18 cellular contexts compared by ENCODE assay signal in genomic region chr3:6326760-6327159, GRCh38.
DNase-seq lines count a peak whose midpoint lies in the region; ATAC-seq and TF ChIP-seq lines count a peak whose summit lies in the region.
"Had no signal": no experiment of that assay in that cellular context is flagged by ENCODE, and none has a peak within 500 bp of the region (broad histone marks: within the 10 kb centered on the region; RNA-seq: fewer than 3 reads in every experiment).

No MANE protein-coding gene starts in this region.

- no peak for DNase-seq in MCF 10A (ENCODE audit: unreplicated experiment)
- no peak for DNase-seq in breast epithelium (ENCODE audit: low spot score in 2 of 2)
- DNase-seq in NCI-H128 (lab: John Stamatoyannopoulos, UW; ENCODE audit: unreplicated experiment): peak; percentile 17
- peak; percentile 9 for DNase-seq in SW480 (ENCODE audit: low spot score)
- DNase-seq in trophoblast cell: peak; percentile 15 to 36
- no peak for DNase-seq in T-helper 2 cell treated with Interferon-gamma antibody and Interleukin-4, amounts not matched to agents 5 μg/mL and 100 μg/mL, for 36 hours (ENCODE audit: low spot score)
- DNase-seq: ACHN; CD4-positive, CD25-positive, alpha-beta regulatory T cell; DMS79 treated with DMSO at 0.1 percent for 48 hours; KG1; NCI-H1930; NCI-H774; PC-9; T-helper 9 cell had no signal

- peak overlapping the region; percentile 3 for H3K27ac Mint-ChIP-seq in MCF 10A (ENCODE audit: low read depth, unreplicated experiment)
- H3K27ac Mint-ChIP-seq in T-helper 2 cell treated with Interferon-gamma antibody and Interleukin-4, amounts not matched to agents 5 μg/mL and 100 μg/mL, for 36 hours: no peak overlapping the region
- H3K27ac Mint-ChIP-seq: B cell; CD4-positive, CD25-positive, alpha-beta regulatory T cell had no signal

- H3K27me3 Mint-ChIP-seq in MCF 10A (ENCODE audit: insufficient read depth, unreplicated experiment): no peaks in the 10 kb centered on the region
- no peaks in the 10 kb centered on the region for H3K27me3 Mint-ChIP-seq in T-helper 2 cell treated with Interferon-gamma antibody and Interleukin-4, amounts not matched to agents 5 μg/mL and 100 μg/mL, for 36 hours (ENCODE audit: low read depth)
- H3K27me3 Mint-ChIP-seq: B cell; CD4-positive, CD25-positive, alpha-beta regulatory T cell had no signal

- H2AFZ ChIP-seq in trophoblast cell (ENCODE audit: insufficient read depth, low read length, poor library complexity): no peak overlapping the region
- H2AFZ ChIP-seq: PC-9 had no signal

- H3K23ac ChIP-seq in trophoblast cell (ENCODE audit: low read length): no peak overlapping the region

- no peak overlapping the region for H2BK120ac ChIP-seq in trophoblast cell (ENCODE audit: insufficient read depth, low read length, poor library complexity)

- TF ChIP-seq CTCF in MCF 10A (IDR thresholded peaks at IDR 0.05; ENCODE audit: unreplicated experiment): no peak
- no peak for TF ChIP-seq CTCF in breast epithelium (IDR thresholded peaks at IDR 0.05)

- no peak overlapping the region for H3K4me2 ChIP-seq in trophoblast cell (ENCODE audit: low read length)
- H3K4me2 ChIP-seq: PC-9 had no signal

- H3K36me3 Mint-ChIP-seq in MCF 10A (ENCODE audit: insufficient read depth, unreplicated experiment): no peaks in the 10 kb centered on the region
- H3K36me3 Mint-ChIP-seq in T-helper 2 cell treated with Interferon-gamma antibody and Interleukin-4, amounts not matched to agents 5 μg/mL and 100 μg/mL, for 36 hours (ENCODE audit: low read depth): no peaks in the 10 kb centered on the region
- H3K36me3 Mint-ChIP-seq: CD4-positive, CD25-positive, alpha-beta regulatory T cell had no signal

- H3K36me3 ChIP-seq in breast epithelium (no peaks in the 10 kb centered on the region), trophoblast cell (ENCODE audit: control insufficient read depth in 1 of 2, insufficient read depth in 2 of 2, low read length in 2 of 2) (no peaks in the 10 kb centered on the region)

- intact Hi-C loops in MCF 10A (cut with micrococcal nuclease) (no loop called here), breast epithelium (cut with DNase I; ENCODE audit: low total_unique reads) (no loop called here)

- no peaks in the 10 kb centered on the region for H3K9me3 Mint-ChIP-seq in MCF 10A (ENCODE audit: unreplicated experiment)
- peaks cover 22% of the 10 kb centered on the region for H3K9me3 Mint-ChIP-seq in T-helper 2 cell treated with Interferon-gamma antibody and Interleukin-4, amounts not matched to agents 5 μg/mL and 100 μg/mL, for 36 hours

- no peaks in the 10 kb centered on the region for H3K79me1 ChIP-seq in trophoblast cell (ENCODE audit: low read length)

- no peak overlapping the region for H2BK5ac ChIP-seq in trophoblast cell (ENCODE audit: low read depth, low read length, poor library complexity)

- H3K27ac ChIP-seq in breast epithelium (no peak overlapping the region), trophoblast cell (ENCODE audit: low read depth, low read length) (no peak overlapping the region)
- H3K27ac ChIP-seq: PC-9 had no signal

- H3K4me3 Mint-ChIP-seq in MCF 10A (ENCODE audit: unreplicated experiment): no peak overlapping the region
- no peak overlapping the region for H3K4me3 Mint-ChIP-seq in T-helper 2 cell treated with Interferon-gamma antibody and Interleukin-4, amounts not matched to agents 5 μg/mL and 100 μg/mL, for 36 hours
- H3K4me3 Mint-ChIP-seq: B cell; CD4-positive, CD25-positive, alpha-beta regulatory T cell had no signal

- BruUV-seq in MCF 10A (replicated peaks; lab: Mats Ljungman, UMichigan): no TSS peak

- TF ChIP-seq POLR2A in breast epithelium (IDR thresholded peaks at IDR 0.05): no peak

- no peak overlapping the region for H3K18ac ChIP-seq in trophoblast cell (ENCODE audit: low read length)

- no peak for ATAC-seq in GM21367 (IDR thresholded peaks at IDR 0.05; ENCODE audit: unreplicated experiment)
- no peak for ATAC-seq in GM21381 (IDR thresholded peaks at IDR 0.05; ENCODE audit: unreplicated experiment)
- ATAC-seq: HepG2 had no signal

- H2BK12ac ChIP-seq in trophoblast cell (ENCODE audit: low read length): no peak overlapping the region

- H2AK5ac ChIP-seq in trophoblast cell (ENCODE audit: low read length): no peak overlapping the region

- no peak overlapping the region for H3K14ac ChIP-seq in trophoblast cell (ENCODE audit: low read length)

- POLR2A ChIA-PET in MCF 10A (lab: Yijun Ruan, JAX): interaction anchor here (0.5 kb wide), 1 partner anchor 57 kb away, joined by 3 read pairs; no protein-coding TSS in a partner anchor

- CTCF ChIA-PET in MCF 10A (lab: Yijun Ruan, JAX): no interaction called here

- no peak overlapping the region for H4K91ac ChIP-seq in trophoblast cell (ENCODE audit: low read depth, low read length)

- no peaks in the 10 kb centered on the region for H3K27me3 ChIP-seq in breast epithelium
- H3K27me3 ChIP-seq in trophoblast cell (ENCODE audit: insufficient read depth, low read length): no peaks in the 10 kb centered on the region

- H3K9me3 ChIP-seq in breast epithelium (peaks cover 6 to 7% of the 10 kb centered on the region in 2 donors), trophoblast cell (ENCODE audit: insufficient read depth, low read depth, low read length) (no peaks in the 10 kb centered on the region)

- no peak overlapping the region for H3K4ac ChIP-seq in trophoblast cell (ENCODE audit: low read depth, low read length)

- H3K4me1 Mint-ChIP-seq in MCF 10A (ENCODE audit: insufficient read depth, unreplicated experiment): peaks cover 18% of the 10 kb centered on the region
- no peaks in the 10 kb centered on the region for H3K4me1 Mint-ChIP-seq in T-helper 2 cell treated with Interferon-gamma antibody and Interleukin-4, amounts not matched to agents 5 μg/mL and 100 μg/mL, for 36 hours (ENCODE audit: low read depth)
- H3K4me1 Mint-ChIP-seq: CD4-positive, CD25-positive, alpha-beta regulatory T cell had no signal

- H3K9ac ChIP-seq in trophoblast cell (ENCODE audit: low read length): no peak overlapping the region

- no CpG with 5 or more reads among the region's 6 CpGs for WGBS in trophoblast cell (ENCODE audit: extremely low coverage, insufficient coverage, insufficient read length)

- no peaks in the 10 kb centered on the region for H3K4me1 ChIP-seq in breast epithelium
- H3K4me1 ChIP-seq in trophoblast cell (ENCODE audit: control insufficient read depth in 1 of 2, insufficient read depth in 2 of 2, low read length in 2 of 2): no peaks in the 10 kb centered on the region

- no peaks in the 10 kb centered on the region for H3K79me2 ChIP-seq in trophoblast cell (ENCODE audit: control insufficient read depth, insufficient read depth, low read length, poor library complexity)

- no peak overlapping the region for H4K12ac ChIP-seq in trophoblast cell (ENCODE audit: low read depth, low read length)

- no peak overlapping the region for H3K4me3 ChIP-seq in breast epithelium
- no peak overlapping the region for H3K4me3 ChIP-seq in trophoblast cell (ENCODE audit: low read depth, low read length)
- H3K4me3 ChIP-seq: PC-9 had no signal

- no peak overlapping the region for H4K8ac ChIP-seq in trophoblast cell (ENCODE audit: low read depth, low read length)

Comparison
In these comparisons a context has a peak if more than half of its experiments do, and no peak if none do; other contexts are left out.
1. DNase-seq: peak in NCI-H128 (single experiment), SW480 (single experiment) and trophoblast cell (2 of 2); none in MCF 10A (single experiment), breast epithelium (0 of 2) and T-helper 2 cell treated with Interferon-gamma antibody and Interleukin-4, amounts not matched to agents 5 μg/mL and 100 μg/mL, for 36 hours (single experiment).